ENCODE assay signal across 10 cellular contexts in the genomic region with DNA sequence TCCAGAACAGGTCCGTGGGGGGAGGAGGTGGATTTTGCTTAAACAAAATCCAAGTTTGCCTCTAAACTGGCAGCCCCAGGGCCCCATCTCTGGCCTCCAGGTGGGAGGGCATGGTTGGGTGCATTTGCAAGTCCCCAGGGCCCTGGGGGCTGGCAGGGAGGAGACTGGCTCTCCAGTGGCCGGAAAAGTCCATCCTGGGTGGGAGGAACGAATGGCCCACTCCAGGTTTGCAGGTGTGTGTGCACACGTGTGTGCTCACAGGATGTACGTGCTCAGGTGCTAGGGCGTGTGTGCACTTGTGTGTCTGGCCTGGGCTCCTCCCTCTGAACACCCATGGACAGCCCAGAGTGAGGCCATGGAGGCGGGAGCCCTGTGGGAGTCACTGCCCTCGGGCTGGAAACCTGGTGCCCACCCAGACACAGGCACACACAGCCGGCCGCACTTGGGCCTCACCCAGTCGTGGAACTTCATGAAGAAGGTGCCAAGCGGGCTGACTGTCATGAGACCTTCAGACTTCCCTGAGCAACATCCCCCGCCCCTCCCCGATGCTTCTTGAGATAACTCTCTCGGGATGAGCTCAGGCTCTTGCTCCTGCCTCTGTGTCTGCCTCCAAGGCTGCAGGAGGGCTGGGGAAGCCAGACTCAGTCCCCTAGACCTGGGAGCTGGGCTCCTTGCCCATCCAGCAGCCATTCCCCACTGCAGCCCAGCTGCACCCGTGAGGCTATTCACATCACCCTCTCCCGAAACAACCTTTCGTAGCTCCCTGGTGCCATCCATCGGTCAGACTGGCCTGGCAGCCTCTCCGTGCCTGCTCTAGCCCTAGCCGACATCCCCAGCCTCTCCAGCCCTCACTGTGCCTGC. TPM values are rescaled to one million over a fixed set of nuclear protein-coding genes. Genes with fewer than 3 reads are reported as not detected.
DNase-seq lines count a peak whose midpoint lies in the region; ATAC-seq and TF ChIP-seq lines count a peak whose summit lies in the region.
"Had no signal": no experiment of that assay in that cellular context is flagged by ENCODE, and none has a peak within 500 bp of the region (broad histone marks: within the 10 kb centered on the region; RNA-seq: fewer than 3 reads in every experiment).

No MANE protein-coding gene starts in this region.

- WGBS in esophagus, 2 donors = 31 to 34% methylated on average over 21 of the region's 21 CpGs

- H3K27me3 ChIP-seq in esophagus (ENCODE audit: control insufficient read depth in 1 of 2, insufficient read depth in 2 of 2, low read length in 2 of 2) (no peaks in the 10 kb centered on the region), neural progenitor cell (peaks cover 18% of the 10 kb centered on the region)

- no peak overlapping the region for H3K4me3 Mint-ChIP-seq in neural progenitor cell

- H3K9me3 ChIP-seq in esophagus (ENCODE audit: control insufficient read depth in 2 of 2, insufficient read depth in 1 of 2, low read depth in 1 of 2, low read length in 1 of 2) (no peaks in the 10 kb centered on the region), neural progenitor cell (ENCODE audit: low read depth) (no peaks in the 10 kb centered on the region)

- DNase-seq in COLO668 (lab: John Stamatoyannopoulos, UW; ENCODE audit: unreplicated experiment) (peak; percentile 61), NCI-H446 treated with DMSO at 0.1 percent for 48 hours (lab: John Stamatoyannopoulos, UW) (peak; percentile 7), neural progenitor cell (ENCODE audit: low spot score) (peak; percentile 37), putamen (ENCODE audit: low spot score) (no peak), OCI-M2 (lab: John Stamatoyannopoulos, UW; ENCODE audit: unreplicated experiment) (no peak)
- DNase-seq: activated CD4-positive, alpha-beta T cell treated with anti-CD3 and anti-CD28 coated beads for 1 hour; erythroblast had no signal

- H3K4me3 ChIP-seq in esophagus (ENCODE audit: low read depth in 1 of 2, low read length in 2 of 2) = peak overlapping the region; percentile 77 to 81
- H3K4me3 ChIP-seq in neural progenitor cell = no peak overlapping the region

- no peak for ATAC-seq in HG03457 (IDR thresholded peaks at IDR 0.05; ENCODE audit: unreplicated experiment)
- no peak for ATAC-seq in GM21390 (IDR thresholded peaks at IDR 0.05; ENCODE audit: unreplicated experiment)

- H4K20me1 ChIP-seq in neural progenitor cell (ENCODE audit: low read depth) = no peaks in the 10 kb centered on the region

- H3K27me3 Mint-ChIP-seq in neural progenitor cell (ENCODE audit: insufficient read depth, low read depth) = peaks cover 9% of the 10 kb centered on the region

- H3K4me1 Mint-ChIP-seq in neural progenitor cell = peaks cover 11% of the 10 kb centered on the region

- no peak overlapping the region for H3K27ac Mint-ChIP-seq in neural progenitor cell

- peak overlapping the region; percentile 98 to 99 for H3K27ac ChIP-seq in esophagus (ENCODE audit: low read depth in 2 of 2, low read length in 1 of 2)
- H3K27ac ChIP-seq in neural progenitor cell = no peak overlapping the region

- H3K4me1 ChIP-seq in esophagus (ENCODE audit: control insufficient read depth in 2 of 2, insufficient read depth in 2 of 2, low read length in 1 of 2) (peaks cover 12 to 54% of the 10 kb centered on the region in 2 donors), neural progenitor cell (peaks cover 24% of the 10 kb centered on the region)

- H3K36me3 Mint-ChIP-seq in neural progenitor cell = no peaks in the 10 kb centered on the region

- peaks cover 11% of the 10 kb centered on the region for H3F3A ChIP-seq in neural progenitor cell (ENCODE audit: low read depth)

- TF ChIP-seq CTCF in neural progenitor cell (IDR thresholded peaks at IDR 0.05) = no peak

- H2AFZ ChIP-seq in neural progenitor cell (replicated peaks) = no peak overlapping the region

- no peak overlapping the region for H3K4me2 ChIP-seq in neural progenitor cell

- no peaks in the 10 kb centered on the region for H3K79me2 ChIP-seq in neural progenitor cell (ENCODE audit: low read depth)

- H3K36me3 ChIP-seq in esophagus (ENCODE audit: control insufficient read depth in 2 of 2, insufficient read depth in 2 of 2, low read length in 1 of 2) (peaks cover 0 to 3% of the 10 kb centered on the region in 2 donors), neural progenitor cell (no peaks in the 10 kb centered on the region)

- no peaks in the 10 kb centered on the region for H3K9me3 Mint-ChIP-seq in neural progenitor cell

- H3K9ac ChIP-seq in neural progenitor cell = no peak overlapping the region

RNA-seq across cellular contexts. Expression of gene AHNAK2, which starts 9.4 kb away (rescaled TPM):
- 100 to 1,000 TPM in 1 of 2 donors, 10 to 100 TPM in 1; 67.4 to 104 TPM for polyA plus RNA-seq in esophagus
- 0.77 and 1.3 TPM in 2 replicates for total RNA-seq in neural progenitor cell (ENCODE audit: low replicate concordance)

RNA-seq across cellular contexts. Expression of gene CLBA1, which starts 16.8 kb away (rescaled TPM):
- 1 to 10 TPM; 6.5 to 8.3 TPM for polyA plus RNA-seq in esophagus
- 8.5 and 10.8 TPM in 2 replicates for total RNA-seq in neural progenitor cell (ENCODE audit: low replicate concordance)

RNA-seq across cellular contexts. Expression of gene PLD4, which starts 44.1 kb away (rescaled TPM):
- polyA plus RNA-seq in esophagus = under 1 TPM; 0.53 to 0.65 TPM
- total RNA-seq in neural progenitor cell (ENCODE audit: low replicate concordance) = not detected in 2 replicates

RNA-seq across cellular contexts. Expression of gene CDCA4, which starts 52.1 kb away (rescaled TPM):
- polyA plus RNA-seq in esophagus = 10 to 100 TPM; 23.5 to 24.7 TPM
- total RNA-seq in neural progenitor cell (ENCODE audit: low replicate concordance) = 56.6 and 102 TPM in 2 replicates

Comparison
In these comparisons a context has a peak if more than half of its experiments do, and no peak if none do; other contexts are left out.
1. DNase-seq: peak in COLO668 (single experiment), NCI-H446 treated with DMSO at 0.1 percent for 48 hours (single experiment) and neural progenitor cell (single experiment); none in putamen (single experiment) and OCI-M2 (single experiment).